ENCODE assay signal across 34 cellular contexts in genomic region chr19:47802521-47803043, GRCh38. TPM values are rescaled to one million over a fixed set of nuclear protein-coding genes. Genes with fewer than 3 reads are reported as not detected.
"Had no signal": no experiment of that assay in that cellular context is flagged by ENCODE, and none has a peak within 500 bp of the region (broad histone marks: within the 10 kb centered on the region; RNA-seq: fewer than 3 reads in every experiment).

No MANE protein-coding gene starts in this region.

- H3K9me3 ChIP-seq: body of pancreas, breast epithelium had no signal

- H3K27ac Mint-ChIP-seq: activated CD4-positive, alpha-beta T cell treated with anti-CD3 and anti-CD28 coated beads, Interleukin-2, amount 10 ng/mL, durations not matched to agents 24 days and 14 days; activated CD8-positive, alpha-beta T cell treated with anti-CD3 and anti-CD28 coated beads for 36 hours; activated naive CD4-positive, alpha-beta T cell treated with anti-CD3 and anti-CD28 coated beads, Interleukin-2, amount 50 U/mL, for 24 hours; activated naive CD8-positive, alpha-beta T cell treated with anti-CD3 and anti-CD28 coated beads, Interleukin-2, amount 10 ng/mL, durations not matched to agents 7 days and 5 days; activated T-cell treated with anti-CD3 and anti-CD28 coated beads, Interleukin-2, amount 50 U/mL, for 72 hours; activated T-helper 17 cell treated with anti-CD3 and anti-CD28 coated beads, Interleukin-2, amount 50 U/mL, for 72 hours; T-cell had no signal

- H3K4me1 Mint-ChIP-seq: activated CD4-positive, alpha-beta T cell treated with anti-CD3 and anti-CD28 coated beads, Interleukin-2, amount 10 ng/mL, durations not matched to agents 24 days and 14 days; activated naive CD4-positive, alpha-beta T cell treated with anti-CD3 and anti-CD28 coated beads, Interleukin-2, amount 50 U/mL, for 24 hours; activated naive CD8-positive, alpha-beta T cell treated with anti-CD3 and anti-CD28 coated beads, Interleukin-2, amount 10 ng/mL, durations not matched to agents 7 days and 5 days; activated T-helper 17 cell treated with anti-CD3 and anti-CD28 coated beads, Interleukin-2, amount 50 U/mL, for 72 hours; T-cell had no signal

- H3K9me3 Mint-ChIP-seq: activated CD4-positive, alpha-beta T cell treated with anti-CD3 and anti-CD28 coated beads, Interleukin-2, amount 10 ng/mL, durations not matched to agents 24 days and 14 days; activated CD8-positive, alpha-beta T cell treated with anti-CD3 and anti-CD28 coated beads for 36 hours; activated naive CD8-positive, alpha-beta T cell treated with anti-CD3 and anti-CD28 coated beads, Interleukin-2, amount 10 ng/mL, durations not matched to agents 7 days and 5 days; activated T-helper 17 cell treated with anti-CD3 and anti-CD28 coated beads, Interleukin-2, amount 50 U/mL, for 72 hours had no signal

- H3K27ac ChIP-seq: body of pancreas, breast epithelium, RWPE1, VCaP had no signal

- H3K27me3 Mint-ChIP-seq: activated naive CD4-positive, alpha-beta T cell treated with anti-CD3 and anti-CD28 coated beads, Interleukin-2, amount 50 U/mL, for 24 hours had no signal

- H3K4me1 ChIP-seq: body of pancreas, breast epithelium had no signal

- H3K36me3 Mint-ChIP-seq: activated naive CD8-positive, alpha-beta T cell treated with anti-CD3 and anti-CD28 coated beads, Interleukin-2, amount 10 ng/mL, durations not matched to agents 7 days and 5 days had no signal

- ATAC-seq: activated CD8-positive, alpha-beta T cell treated with anti-CD3 and anti-CD28 coated beads for 36 hours; activated T-cell treated with anti-CD3 and anti-CD28 coated beads, Interleukin-2, amount 50 U/mL, for 72 hours; activated T-helper 17 cell treated with anti-CD3 and anti-CD28 coated beads, Interleukin-2, amount 50 U/mL, for 72 hours; body of pancreas; Panc1; SK-N-SH treated with all-trans-retinoic acid at 6 μM for 48 hours; T-cell had no signal

- DNase-seq: activated CD4-positive, alpha-beta T cell treated with anti-CD3 and anti-CD28 coated beads, Interleukin-2, amount 10 ng/mL, durations not matched to agents 24 days and 14 days; activated CD4-positive, alpha-beta T cell treated with anti-CD3 and anti-CD28 coated beads, Interleukin-2, amount 50 U/mL, for 4 hours; activated CD8-positive, alpha-beta T cell treated with anti-CD3 and anti-CD28 coated beads for 36 hours; activated effector memory CD4-positive, alpha-beta T cell treated with anti-CD3 and anti-CD28 coated beads, Interleukin-2, amount 50 U/mL, for 16 hours; activated naive CD4-positive, alpha-beta T cell treated with Interleukin-2 at 50 U/mL for 16 hours; activated naive CD8-positive, alpha-beta T cell treated with anti-CD3 and anti-CD28 coated beads, Interleukin-2, amount 10 ng/mL, durations not matched to agents 7 days and 5 days; activated T-cell treated with anti-CD3 and anti-CD28 coated beads, Interleukin-2, amount 50 U/mL, for 1 hour; activated T-cell treated with anti-CD3 and anti-CD28 coated beads, Interleukin-2, amount 50 U/mL, for 72 hours; amygdala; body of pancreas; NCI-H1105; NCI-H1417 treated with DMSO at 0.1 percent for 48 hours; NCI-H187 treated with DMSO at 0.1 percent for 48 hours; NCI-H2081; NCI-H226; NCI-H446 treated with DMSO at 0.1 percent for 48 hours; NCI-H524; SIG-M5; T-cell; T-helper 2 cell; T-helper 9 cell had no signal

- H3K4me3 ChIP-seq: body of pancreas, breast epithelium had no signal

- H3K4me3 Mint-ChIP-seq: activated CD4-positive, alpha-beta T cell treated with anti-CD3 and anti-CD28 coated beads, Interleukin-2, amount 10 ng/mL, durations not matched to agents 24 days and 14 days; activated CD8-positive, alpha-beta T cell treated with anti-CD3 and anti-CD28 coated beads for 36 hours; activated naive CD4-positive, alpha-beta T cell treated with anti-CD3 and anti-CD28 coated beads, Interleukin-2, amount 50 U/mL, for 24 hours; activated naive CD8-positive, alpha-beta T cell treated with anti-CD3 and anti-CD28 coated beads, Interleukin-2, amount 10 ng/mL, durations not matched to agents 7 days and 5 days; activated T-cell treated with anti-CD3 and anti-CD28 coated beads, Interleukin-2, amount 50 U/mL, for 72 hours; activated T-helper 17 cell treated with anti-CD3 and anti-CD28 coated beads, Interleukin-2, amount 50 U/mL, for 72 hours; T-cell had no signal

- H3K36me3 ChIP-seq: breast epithelium had no signal

- H3K27me3 ChIP-seq: body of pancreas had no signal

RNA-seq across cellular contexts. Expression of gene TPRX1, which starts 1.8 kb away (rescaled TPM):
- total RNA-seq: activated CD4-positive, alpha-beta T cell treated with anti-CD3 and anti-CD28 coated beads, Interleukin-2, amount 10 ng/mL, durations not matched to agents 24 days and 14 days; activated CD8-positive, alpha-beta memory T cell treated with anti-CD3 and anti-CD28 coated beads for 36 hours; activated CD8-positive, alpha-beta T cell treated with anti-CD3 and anti-CD28 coated beads for 36 hours; activated naive CD8-positive, alpha-beta T cell treated with anti-CD3 and anti-CD28 coated beads, Interleukin-2, amount 10 ng/mL, durations not matched to agents 7 days and 5 days; activated T-cell treated with anti-CD3 and anti-CD28 coated beads, Interleukin-2, amount 50 U/mL, for 72 hours; activated T-helper 17 cell treated with anti-CD3 and anti-CD28 coated beads, Interleukin-2, amount 50 U/mL, for 72 hours; astrocyte; body of pancreas; breast epithelium; cardiac septum; MCF 10A; Right ventricle myocardium inferior; SK-MEL-5; T-cell had no signal

RNA-seq across cellular contexts. Expression of gene CRX, which starts 19.2 kb away (rescaled TPM):
- total RNA-seq: activated CD4-positive, alpha-beta T cell treated with anti-CD3 and anti-CD28 coated beads, Interleukin-2, amount 10 ng/mL, durations not matched to agents 24 days and 14 days; activated CD8-positive, alpha-beta memory T cell treated with anti-CD3 and anti-CD28 coated beads for 36 hours; activated CD8-positive, alpha-beta T cell treated with anti-CD3 and anti-CD28 coated beads for 36 hours; activated T-cell treated with anti-CD3 and anti-CD28 coated beads, Interleukin-2, amount 50 U/mL, for 72 hours; astrocyte; body of pancreas; breast epithelium; cardiac septum; MCF 10A; Right ventricle myocardium inferior; SK-MEL-5; T-cell had no signal

RNA-seq across cellular contexts. Expression of gene TPRX2, which starts 56.5 kb away (rescaled TPM):
- total RNA-seq: activated CD4-positive, alpha-beta T cell treated with anti-CD3 and anti-CD28 coated beads, Interleukin-2, amount 10 ng/mL, durations not matched to agents 24 days and 14 days; activated CD8-positive, alpha-beta memory T cell treated with anti-CD3 and anti-CD28 coated beads for 36 hours; activated CD8-positive, alpha-beta T cell treated with anti-CD3 and anti-CD28 coated beads for 36 hours; activated naive CD8-positive, alpha-beta T cell treated with anti-CD3 and anti-CD28 coated beads, Interleukin-2, amount 10 ng/mL, durations not matched to agents 7 days and 5 days; activated T-cell treated with anti-CD3 and anti-CD28 coated beads, Interleukin-2, amount 50 U/mL, for 72 hours; activated T-helper 17 cell treated with anti-CD3 and anti-CD28 coated beads, Interleukin-2, amount 50 U/mL, for 72 hours; astrocyte; body of pancreas; breast epithelium; cardiac septum; MCF 10A; Right ventricle myocardium inferior; SK-MEL-5; T-cell had no signal
